In genomic region chr5:71587709-71588532, GRCh38 we compare ENCODE assay signal across 8 cellular contexts. TPM values are rescaled to one million over a fixed set of nuclear protein-coding genes. Genes with fewer than 3 reads are reported as not detected.
DNase-seq lines count a peak whose midpoint lies in the region; ATAC-seq and TF ChIP-seq lines count a peak whose summit lies in the region.

No MANE protein-coding gene starts in this region.

- peaks cover 4% of the 10 kb centered on the region; the same call in 1 of the 2 replicates for H4K20me1 ChIP-seq in OCI-LY3 (ENCODE audit: insufficient read depth, low read length)

- intact Hi-C loops in colonic mucosa (cut with DNase I): no loop called here

- peak overlapping the region; percentile 86 for H3K4me3 ChIP-seq in H7 (ENCODE audit: insufficient read depth, low read depth, low read length)
- H3K4me3 ChIP-seq in OCI-LY3 (ENCODE audit: low read length): peak overlapping the region; percentile 96
- H3K4me3 ChIP-seq in colonic mucosa: peak overlapping the region; percentile 76
- H3K4me3 ChIP-seq in muscle layer of colon (ENCODE audit: low read depth in 1 of 2, low read length in 2 of 2): peak overlapping the region; percentile 79 to 89

- peak; percentile 56 for DNase-seq in H7
- DNase-seq in colonic mucosa: no peak
- DNase-seq in NCI-H1930 (lab: John Stamatoyannopoulos, UW): no peak
- DNase-seq in NCI-H524 treated with DMSO at 0.1 percent for 48 hours (lab: John Stamatoyannopoulos, UW): no peak
- DNase-seq in medulla oblongata (ENCODE audit: extremely low spot score): no peak

- TF ChIP-seq CTCF in OCI-LY3 (IDR thresholded peaks at IDR 0.05; ENCODE audit: low read depth, low read length) (no peak), colonic mucosa (IDR thresholded peaks at IDR 0.05) (no peak)

- H3K4me1 ChIP-seq in OCI-LY3 (ENCODE audit: low read length) (peaks cover 26% of the 10 kb centered on the region), colonic mucosa (peaks cover 4% of the 10 kb centered on the region), muscle layer of colon (ENCODE audit: insufficient read depth, low read length) (peaks cover 12% of the 10 kb centered on the region)

- 0 out of 2 replicates have a peak overlapping the region, but pooled peaks have one; percentile 45 for H2AFZ ChIP-seq in OCI-LY3 (ENCODE audit: low read depth, low read length)

- H3K79me2 ChIP-seq in OCI-LY3 (ENCODE audit: low read length): peaks cover 58% of the 10 kb centered on the region

- H3K9me3 ChIP-seq in OCI-LY3 (ENCODE audit: insufficient read depth, low read length) (no peaks in the 10 kb centered on the region), colonic mucosa (no peaks in the 10 kb centered on the region), muscle layer of colon (ENCODE audit: low read length) (no peaks in the 10 kb centered on the region)

- ATAC-seq in GM18502 (IDR thresholded peaks at IDR 0.05; ENCODE audit: poor library complexity, unreplicated experiment): peak; percentile 12

- H3K36me3 ChIP-seq in H7 (replicated peaks; ENCODE audit: control insufficient read depth, insufficient read depth, low read length): no peaks in the 10 kb centered on the region
- H3K36me3 ChIP-seq in OCI-LY3 (replicated peaks; ENCODE audit: low read depth, low read length): peaks cover 9% of the 10 kb centered on the region
- H3K36me3 ChIP-seq in colonic mucosa: no peaks in the 10 kb centered on the region
- H3K36me3 ChIP-seq in muscle layer of colon (ENCODE audit: insufficient read depth, low read length): no peaks in the 10 kb centered on the region

- H3K4me2 ChIP-seq in OCI-LY3 (ENCODE audit: low read length): peak overlapping the region; percentile 67

- H3K27ac ChIP-seq in OCI-LY3 (ENCODE audit: low read length) (peak overlapping the region; percentile 77), colonic mucosa (peak overlapping the region; percentile 74), muscle layer of colon (ENCODE audit: low read depth, low read length) (no peak overlapping the region)

- H3K9ac ChIP-seq in OCI-LY3 (ENCODE audit: low read length) (peak overlapping the region; percentile 97), colonic mucosa (ENCODE audit: low read depth in 2 of 2, low read length in 2 of 2) (peak overlapping the region; percentile 67 to 79), muscle layer of colon (ENCODE audit: low read length) (peak overlapping the region; percentile 38)

- no peaks in the 10 kb centered on the region for H3K27me3 ChIP-seq in H7 (ENCODE audit: control insufficient read depth, insufficient read depth, low read length)
- no peaks in the 10 kb centered on the region for H3K27me3 ChIP-seq in OCI-LY3 (ENCODE audit: low read depth, low read length)
- H3K27me3 ChIP-seq in colonic mucosa: no peaks in the 10 kb centered on the region
- H3K27me3 ChIP-seq in muscle layer of colon (ENCODE audit: control insufficient read depth in 1 of 2, insufficient read depth in 2 of 2, low read length in 2 of 2): no peaks in the 10 kb centered on the region

RNA-seq across cellular contexts. Expression of gene MCCC2, which starts 0.8 kb away (rescaled TPM):
- 53.1 and 60.7 TPM in 2 replicates for total RNA-seq in H7 (2014; rRNA removed; shearing (Covaris generic))
- 10 to 100 TPM; 56.8 to 68.7 TPM for total RNA-seq in colonic mucosa

Comparison
In these comparisons a context has a peak if more than half of its experiments do, and no peak if none do; other contexts are left out.
1. H3K9ac ChIP-seq: peak in every context shown above with its lines; median percentile 97 in OCI-LY3; 73 in colonic mucosa; 38 in muscle layer of colon.